Comparison of ENCODE assay signal across 10 cellular contexts in the genomic region with DNA sequence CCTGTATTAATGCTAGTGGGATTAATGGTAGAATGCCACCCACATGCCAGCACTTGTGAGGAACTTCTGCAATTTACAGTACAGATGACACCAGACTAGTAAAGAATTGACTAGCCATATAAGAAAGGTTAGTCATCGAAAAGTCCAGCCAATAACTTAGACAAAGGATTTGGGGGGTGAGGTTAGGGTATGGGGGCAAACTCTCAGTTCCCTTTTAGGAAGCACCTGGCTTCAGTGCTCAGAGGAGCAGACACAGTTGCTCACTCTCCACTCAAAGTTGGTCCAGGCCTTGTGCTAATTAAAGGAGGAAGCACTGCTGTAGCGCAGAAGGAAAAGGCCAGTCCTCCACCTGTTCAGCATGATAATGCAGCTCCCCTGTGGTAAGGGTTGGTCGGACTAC. TPM values are rescaled to one million over a fixed set of nuclear protein-coding genes. Genes with fewer than 3 reads are reported as not detected.
A peak's percentile ranks its signal among the peaks of the same experiment; 100 is the strongest.
DNase-seq lines count a peak whose midpoint lies in the region; ATAC-seq and TF ChIP-seq lines count a peak whose summit lies in the region.
"Had no signal": no experiment of that assay in that cellular context is flagged by ENCODE, and none has a peak within 500 bp of the region (broad histone marks: within the 10 kb centered on the region; RNA-seq: fewer than 3 reads in every experiment).

No MANE protein-coding gene starts in this region.

- ATAC-seq in GM18861 (IDR thresholded peaks at IDR 0.05; ENCODE audit: unreplicated experiment) (peak; percentile 65), GM21737 (IDR thresholded peaks at IDR 0.05; ENCODE audit: unreplicated experiment) (peak; percentile 71), memory B cell (ENCODE audit: low read depth) (peak; percentile 96)

- 81% methylated on average over 3 of the region's 3 CpGs for WGBS in prostate gland

- H3K27ac ChIP-seq in HL-60 (replicated peaks) (no peak overlapping the region), prostate gland (no peak overlapping the region)
- H3K27ac ChIP-seq: thyroid gland had no signal

- H3K9me3 Mint-ChIP-seq in memory B cell, result no peaks in the 10 kb centered on the region

- TF ChIP-seq POLR2A in prostate gland (IDR thresholded peaks at IDR 0.05), result no peak

- H3K27me3 Mint-ChIP-seq in memory B cell, result no peaks in the 10 kb centered on the region

- intact Hi-C loops in prostate gland (cut with DNase I), result no loop called here

- no peaks in the 10 kb centered on the region for H3K9me3 ChIP-seq in prostate gland
- H3K9me3 ChIP-seq: thyroid gland had no signal

- H3K36me3 ChIP-seq in prostate gland, result no peaks in the 10 kb centered on the region
- H3K36me3 ChIP-seq: thyroid gland had no signal

- TF ChIP-seq CTCF in HL-60 (IDR thresholded peaks at IDR 0.05; ENCODE audit: insufficient read depth, low read length) (no peak), prostate gland (IDR thresholded peaks at IDR 0.05) (no peak)

- H3K4me1 ChIP-seq in prostate gland (replicated peaks), result no peaks in the 10 kb centered on the region
- H3K4me1 ChIP-seq: thyroid gland had no signal

- H3K27ac Mint-ChIP-seq in memory B cell, result peak overlapping the region; percentile 42

- DNase-seq in HL-60 (ENCODE audit: low read depth in 1 of 2, low spot score in 1 of 2), result peak; percentile 30 to 63
- DNase-seq in memory B cell (ENCODE audit: low spot score in 2 of 2), result peak; percentile 40 to 60
- DNase-seq in NCI-H345 treated with DMSO at 0.1 percent for 48 hours (lab: John Stamatoyannopoulos, UW; ENCODE audit: unreplicated experiment), result no peak
- DNase-seq in NCI-H1930 (lab: John Stamatoyannopoulos, UW), result no peak
- no peak for DNase-seq in prostate gland (ENCODE audit: low spot score)
- no peak for DNase-seq in DMS 273 (lab: John Stamatoyannopoulos, UW; ENCODE audit: unreplicated experiment)
- DNase-seq: NCI-H524, thyroid gland had no signal

- no peak overlapping the region for H3K4me3 Mint-ChIP-seq in memory B cell

- H3K4me3 ChIP-seq in HL-60 (replicated peaks; ENCODE audit: insufficient read depth, low read length), result no peak overlapping the region
- no peak overlapping the region for H3K4me3 ChIP-seq in prostate gland
- H3K4me3 ChIP-seq: thyroid gland had no signal

- H3K4me1 Mint-ChIP-seq in memory B cell, result peaks cover 33% of the 10 kb centered on the region

- H3K36me3 Mint-ChIP-seq in memory B cell, result peaks cover 5% of the 10 kb centered on the region

- H3K27me3 ChIP-seq in HL-60 (ENCODE audit: insufficient read depth, poor library complexity, severe bottlenecking) (no peaks in the 10 kb centered on the region), prostate gland (replicated peaks; ENCODE audit: insufficient read depth) (no peaks in the 10 kb centered on the region)
- H3K27me3 ChIP-seq: thyroid gland had no signal

RNA-seq across cellular contexts. Expression of a gene that starts 25.2 kb away (rescaled TPM):
- total RNA-seq in prostate gland, result 10 to 100 TPM; 22.2 to 25.5 TPM

Comparison
In these comparisons a context has a peak if more than half of its experiments do, and no peak if none do; other contexts are left out.
1. DNase-seq: peak in HL-60 (2 of 2) and memory B cell (2 of 2); none in NCI-H345 treated with DMSO at 0.1 percent for 48 hours (single experiment), NCI-H1930 (0 of 2), prostate gland (single experiment) and DMS 273 (single experiment).
2. Peak in every context shown above with its lines, with median percentiles within 50 percentile points of each other: ATAC-seq.